27 cellular contexts compared by ENCODE assay signal in genomic region chr7:153510674-153511073, GRCh38.
"Had no signal": no experiment of that assay in that cellular context is flagged by ENCODE, and none has a peak within 500 bp of the region (broad histone marks: within the 10 kb centered on the region; RNA-seq: fewer than 3 reads in every experiment).

No MANE protein-coding gene starts in this region.

- DNase-seq: naive B cell; naive thymus-derived CD8-positive, alpha-beta T cell; nephron progenitor cell; nucleus accumbens; pancreas; psoas muscle; right cardiac atrium; right lobe of liver; spleen; stimulated activated CD4-positive, alpha-beta T cell treated with anti-CD3 and anti-CD28 coated beads, Interleukin-12 subunit alpha, Interleukin-12 subunit beta, amount 100 ng/mL, for 4 hours; stimulated activated CD4-positive, alpha-beta T cell treated with anti-CD3 and anti-CD28 coated beads, Interleukin-1b, Interleukin-23, amount 100 ng/mL, for 48 hours; stimulated activated CD4-positive, alpha-beta T cell treated with anti-CD3 and anti-CD28 coated beads, Interleukin-4, amount 100 ng/mL, for 1 hour; stimulated activated CD4-positive, alpha-beta T cell treated with anti-CD3 and anti-CD28 coated beads, Interleukin-4, amount 100 ng/mL, for 4 hours; stimulated activated CD8-positive, alpha-beta memory T cell treated with anti-CD3 and anti-CD28 coated beads, Interleukin-4, amount 100 ng/mL, for 48 hours; stimulated activated naive CD4-positive, alpha-beta T cell; stimulated activated naive CD8-positive, alpha-beta T cell treated with anti-CD3 and anti-CD28 coated beads, Interleukin-15, amount 100 ng/mL, for 72 hours; stimulated activated naive CD8-positive, alpha-beta T cell treated with anti-CD3 and anti-CD28 coated beads, Interleukin-15, Interleukin-2, amounts not matched to agents 100 U/mL and 50 U/mL, for 24 hours; thyroid gland; trophoblast cell; upper lobe of left lung had no signal

- H3K36me3 ChIP-seq: neutrophil, pancreas, right lobe of liver, spleen, thoracic aorta, thyroid gland, tibial nerve, upper lobe of left lung, vagina had no signal

- FAIRE-seq: pancreas, urothelium cell line had no signal

- H3K4me3 ChIP-seq: pancreas, psoas muscle, right lobe of liver, skin epidermis, smooth muscle cell, spleen, thoracic aorta, thyroid gland, tibial nerve, upper lobe of left lung, vagina had no signal

- H3K27ac ChIP-seq: neutrophil, pancreas, psoas muscle, right lobe of liver, skin epidermis, spleen, thoracic aorta, thyroid gland, tibial nerve, upper lobe of left lung, vagina had no signal

- H3K9me3 ChIP-seq: pancreas, psoas muscle, right lobe of liver, thyroid gland, vagina had no signal

- H3K27me3 ChIP-seq: neutrophil, pancreas, right lobe of liver, spleen, thyroid gland, tibial nerve, upper lobe of left lung, vagina had no signal

- H3K4me1 ChIP-seq: pancreas, psoas muscle, right lobe of liver, spleen, thyroid gland, tibial nerve, upper lobe of left lung, vagina had no signal
